Comparison of ENCODE assay signal across 11 cellular contexts in genomic region chr15:94526071-94526689, GRCh38.
DNase-seq lines count a peak whose midpoint lies in the region; ATAC-seq and TF ChIP-seq lines count a peak whose summit lies in the region.
"Had no signal": no experiment of that assay in that cellular context is flagged by ENCODE, and none has a peak within 500 bp of the region (broad histone marks: within the 10 kb centered on the region; RNA-seq: fewer than 3 reads in every experiment).

No MANE protein-coding gene starts in this region.

- H3K27me3 Mint-ChIP-seq in T-helper 2 cell treated with Interferon-gamma antibody and Interleukin-4, amounts not matched to agents 5 μg/mL and 100 μg/mL, for 36 hours (ENCODE audit: low read depth), result no peaks in the 10 kb centered on the region

- DNase-seq in BJ (ENCODE audit: low read depth) (no peak), NAMALWA (ENCODE audit: low spot score) (peak; percentile 43), germinal center (ENCODE audit: low spot score) (peak; percentile 3), NCI-H2227 treated with DMSO at 0.1 percent for 48 hours (lab: John Stamatoyannopoulos, UW) (no peak), midbrain (lab: John Stamatoyannopoulos, UW) (no peak)
- no peak for DNase-seq in T-helper 2 cell treated with Interferon-gamma antibody and Interleukin-4, amounts not matched to agents 5 μg/mL and 100 μg/mL, for 36 hours (ENCODE audit: low spot score)
- DNase-seq: DMS79, NCI-H1694 had no signal

- H3K4me1 Mint-ChIP-seq in T-helper 2 cell treated with Interferon-gamma antibody and Interleukin-4, amounts not matched to agents 5 μg/mL and 100 μg/mL, for 36 hours (ENCODE audit: low read depth), result no peaks in the 10 kb centered on the region

- H3K9me3 Mint-ChIP-seq in T-helper 2 cell treated with Interferon-gamma antibody and Interleukin-4, amounts not matched to agents 5 μg/mL and 100 μg/mL, for 36 hours, result no peaks in the 10 kb centered on the region

- no peaks in the 10 kb centered on the region for H3K36me3 ChIP-seq in BJ (ENCODE audit: control insufficient read depth, insufficient read depth, low read length)
- H3K36me3 ChIP-seq: HAP-1 had no signal

- CTCF ChIA-PET in BJ (lab: Yijun Ruan, JAX), result interaction anchor here (0.5 kb wide), 1 partner anchor 148 kb away, joined by 7 read pairs; no protein-coding TSS in a partner anchor

- peak; percentile 18; the same call in 1 of the 2 replicates for TF ChIP-seq CTCF in BJ (IDR thresholded peaks at IDR 0.05; ENCODE audit: insufficient read depth, low read depth, low read length)

- ATAC-seq in GM21367 (IDR thresholded peaks at IDR 0.05; ENCODE audit: unreplicated experiment) (peak; percentile 81), SK-N-SH treated with all-trans-retinoic acid at 6 μM for 48 hours (no peak)

- H3K36me3 Mint-ChIP-seq in T-helper 2 cell treated with Interferon-gamma antibody and Interleukin-4, amounts not matched to agents 5 μg/mL and 100 μg/mL, for 36 hours (ENCODE audit: low read depth), result no peaks in the 10 kb centered on the region

- H3K27me3 ChIP-seq in BJ (ENCODE audit: control insufficient read depth, insufficient read depth, low read length), result no peaks in the 10 kb centered on the region

- H3K4me3 Mint-ChIP-seq in T-helper 2 cell treated with Interferon-gamma antibody and Interleukin-4, amounts not matched to agents 5 μg/mL and 100 μg/mL, for 36 hours, result no peak overlapping the region

- POLR2A ChIA-PET in BJ (lab: Charles Lee), result no interaction called here

- H3K27ac Mint-ChIP-seq in T-helper 2 cell treated with Interferon-gamma antibody and Interleukin-4, amounts not matched to agents 5 μg/mL and 100 μg/mL, for 36 hours, result no peak overlapping the region

- H3K4me3 ChIP-seq in BJ (ENCODE audit: low read depth, low read length), result no peak overlapping the region
- H3K4me3 ChIP-seq: HAP-1 had no signal

TF ChIP-seq in SK-N-SH treated with all-trans-retinoic acid at 6 μM for 48 hours, 23 proteins besides CTCF, POLR2A, EP300 and RAD21:
- TF ChIP-seq ESRRG (CRISPR knock-in tag; IDR thresholded peaks at IDR 0.05) (no peak), ZC3H10 (CRISPR knock-in tag; IDR thresholded peaks at IDR 0.05) (no peak), ZNF8 (CRISPR knock-in tag; IDR thresholded peaks at IDR 0.05) (no peak), OSR1 (CRISPR knock-in tag; IDR thresholded peaks at IDR 0.05) (no peak), PATZ1 (CRISPR knock-in tag; IDR thresholded peaks at IDR 0.05; ENCODE audit: borderline replicate concordance) (no peak), CREB5 (CRISPR knock-in tag; IDR thresholded peaks at IDR 0.05; ENCODE audit: low read depth) (no peak)

Comparison
In these comparisons a context has a peak if more than half of its experiments do, and no peak if none do; other contexts are left out.
1. DNase-seq: peak in NAMALWA (single experiment) and germinal center (single experiment); none in BJ (single experiment), NCI-H2227 treated with DMSO at 0.1 percent for 48 hours (single experiment), midbrain (single experiment) and T-helper 2 cell treated with Interferon-gamma antibody and Interleukin-4, amounts not matched to agents 5 μg/mL and 100 μg/mL, for 36 hours (single experiment).